In the genomic region with DNA sequence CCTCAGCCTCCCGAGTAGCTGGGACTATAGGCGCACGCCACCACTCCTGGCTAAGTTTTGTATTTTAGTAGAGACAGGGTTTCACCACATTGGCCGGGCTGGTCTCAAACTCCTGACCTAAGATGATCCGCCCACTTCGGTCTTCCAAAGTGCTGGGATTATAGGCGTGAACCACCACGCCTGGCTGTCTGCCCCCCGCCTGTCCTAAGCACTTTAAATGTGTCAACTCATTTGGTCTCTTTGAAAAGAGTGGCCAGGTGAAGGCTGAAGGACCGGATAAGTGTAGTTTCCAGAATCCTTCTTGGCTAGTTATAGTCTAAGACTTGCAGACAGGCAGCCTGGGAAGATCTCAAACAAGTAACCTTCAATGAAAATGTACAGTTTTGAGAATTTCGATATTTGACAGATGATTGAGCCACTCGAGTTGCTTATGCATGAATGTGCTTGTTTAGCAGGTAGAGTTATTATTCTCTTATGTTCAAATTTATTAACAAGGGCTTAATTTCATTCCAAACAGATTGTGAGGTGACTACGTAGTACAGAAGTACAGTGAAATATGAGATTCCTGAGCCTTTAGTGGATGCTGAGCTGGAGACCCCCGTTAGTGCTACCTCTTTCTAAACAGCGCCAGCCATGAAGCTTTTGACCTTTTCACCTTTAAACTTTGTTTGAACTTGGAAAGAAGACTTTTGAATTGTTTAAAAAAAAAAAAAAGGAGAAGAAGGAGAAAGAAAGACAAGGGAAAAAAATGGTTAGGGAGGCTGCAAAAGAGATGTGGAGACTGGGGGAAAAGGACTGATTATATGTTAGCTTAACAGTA, we compare ENCODE assay signal across 14 cellular contexts.
DNase-seq lines count a peak whose midpoint lies in the region; ATAC-seq and TF ChIP-seq lines count a peak whose summit lies in the region.
"Had no signal": no experiment of that assay in that cellular context is flagged by ENCODE, and none has a peak within 500 bp of the region (broad histone marks: within the 10 kb centered on the region; RNA-seq: fewer than 3 reads in every experiment).

No MANE protein-coding gene starts in this region.

- H3K9me3 ChIP-seq in SJCRH30 (replicated peaks) (no peaks in the 10 kb centered on the region), fibroblast of lung (ENCODE audit: control insufficient read depth, insufficient read depth, low read depth, low read length) (no peaks in the 10 kb centered on the region)

- TF ChIP-seq CTCF in fibroblast of lung (conservative IDR thresholded peaks at IDR 0.05 in 1 of 2, IDR thresholded peaks at IDR 0.05 in 1 of 2; ENCODE audit: low read depth in 1 of 2, low read length in 2 of 2), result no peak
- no peak for TF ChIP-seq CTCF in progenitor cell of endocrine pancreas (IDR thresholded peaks at IDR 0.05; ENCODE audit: unreplicated experiment)

- peaks cover 57% of the 10 kb centered on the region for H3K4me1 Mint-ChIP-seq in progenitor cell of endocrine pancreas (ENCODE audit: low read depth)

- H3K27ac ChIP-seq in SJCRH30 (peak overlapping the region; percentile 77), fibroblast of lung (ENCODE audit: insufficient read depth, low read length) (peak overlapping the region; percentile 0)

- peaks cover 4% of the 10 kb centered on the region for H3K36me3 Mint-ChIP-seq in progenitor cell of endocrine pancreas (ENCODE audit: insufficient read depth)
- H3K36me3 Mint-ChIP-seq: activated naive CD8-positive, alpha-beta T cell treated with anti-CD3 and anti-CD28 coated beads for 36 hours had no signal

- H2AFZ ChIP-seq in fibroblast of lung (ENCODE audit: low read length), result no peak overlapping the region

- no peaks in the 10 kb centered on the region for H3K9me3 Mint-ChIP-seq in progenitor cell of endocrine pancreas (ENCODE audit: low read depth)
- H3K9me3 Mint-ChIP-seq: activated CD4-positive, alpha-beta T cell treated with anti-CD3 and anti-CD28 coated beads, Interleukin-2, amount 10 ng/mL, durations not matched to agents 24 days and 14 days; activated naive CD8-positive, alpha-beta T cell treated with anti-CD3 and anti-CD28 coated beads for 36 hours had no signal

- no peaks in the 10 kb centered on the region for H3K27me3 Mint-ChIP-seq in progenitor cell of endocrine pancreas
- H3K27me3 Mint-ChIP-seq: activated CD4-positive, alpha-beta T cell treated with anti-CD3 and anti-CD28 coated beads, Interleukin-2, amount 10 ng/mL, durations not matched to agents 24 days and 14 days; activated naive CD8-positive, alpha-beta T cell treated with anti-CD3 and anti-CD28 coated beads for 36 hours; stimulated activated memory B cell treated with anti-CD40 and anti-IgM and Interleukin-4, amounts not matched to agents 10 μg/mL and 1 μg/mL and 100 μg/mL, for 72 hours had no signal

- H3K27ac Mint-ChIP-seq in progenitor cell of endocrine pancreas, result peak overlapping the region; percentile 87
- H3K27ac Mint-ChIP-seq: activated CD4-positive, alpha-beta T cell treated with anti-CD3 and anti-CD28 coated beads, Interleukin-2, amount 10 ng/mL, durations not matched to agents 24 days and 14 days; activated naive CD8-positive, alpha-beta T cell treated with anti-CD3 and anti-CD28 coated beads for 36 hours; stimulated activated memory B cell treated with anti-CD40 and anti-IgM and Interleukin-4, amounts not matched to agents 10 μg/mL and 1 μg/mL and 100 μg/mL, for 72 hours had no signal

- H3K4me2 ChIP-seq in fibroblast of lung (ENCODE audit: extremely low read depth, insufficient read depth, low read length), result no peak overlapping the region

- H3K27me3 ChIP-seq in SJCRH30 (no peaks in the 10 kb centered on the region), fibroblast of lung (ENCODE audit: control insufficient read depth, insufficient read depth, low read length) (no peaks in the 10 kb centered on the region)

- H3K36me3 ChIP-seq in SJCRH30 (no peaks in the 10 kb centered on the region), fibroblast of lung (ENCODE audit: control insufficient read depth, insufficient read depth, low read length) (no peaks in the 10 kb centered on the region)

- DNase-seq in ELF-1 (ENCODE audit: low read depth, low spot score), result peak; percentile 35
- peak; percentile 89 to 95 for DNase-seq in SJCRH30
- peak in 1 of 2 donors; percentile 18 for DNase-seq in fibroblast of lung (ENCODE audit: low read depth in 2 of 2)
- DNase-seq in progenitor cell of endocrine pancreas (ENCODE audit: low spot score, unreplicated experiment), result no peak
- DNase-seq in activated T-cell treated with anti-CD3 and anti-CD28 coated beads, Interleukin-2, amount 50 U/mL, for 48 hours, result no peak
- DNase-seq in NCI-H748 treated with DMSO at 0.1 percent for 48 hours (lab: John Stamatoyannopoulos, UW), result no peak
- no peak for DNase-seq in iPS-NIHi11 (ENCODE audit: low spot score)
- DNase-seq: activated CD4-positive, alpha-beta T cell treated with anti-CD3 and anti-CD28 coated beads, Interleukin-2, amount 10 ng/mL, durations not matched to agents 24 days and 14 days; activated naive CD8-positive, alpha-beta T cell treated with anti-CD3 and anti-CD28 coated beads for 36 hours; NCI-H1105; NCI-H345; SHP77 had no signal

- H3K4me1 ChIP-seq in SJCRH30 (peaks cover 51% of the 10 kb centered on the region), fibroblast of lung (ENCODE audit: control insufficient read depth, extremely low read depth, insufficient read depth, low read length) (peaks cover 2% of the 10 kb centered on the region)

- H3K4me3 ChIP-seq in SJCRH30, result peak overlapping the region; percentile 30
- H3K4me3 ChIP-seq in fibroblast of lung (replicated peaks in 1 of 4; ENCODE audit: control extremely low read depth in 1 of 4, insufficient read depth in 1 of 4, low read depth in 3 of 4, low read length in 4 of 4), result no peak overlapping the region

- peak overlapping the region; percentile 37 for H3K4me3 Mint-ChIP-seq in progenitor cell of endocrine pancreas (ENCODE audit: low read depth)
- H3K4me3 Mint-ChIP-seq: activated CD4-positive, alpha-beta T cell treated with anti-CD3 and anti-CD28 coated beads, Interleukin-2, amount 10 ng/mL, durations not matched to agents 24 days and 14 days; activated naive CD8-positive, alpha-beta T cell treated with anti-CD3 and anti-CD28 coated beads for 36 hours; stimulated activated memory B cell treated with anti-CD40 and anti-IgM and Interleukin-4, amounts not matched to agents 10 μg/mL and 1 μg/mL and 100 μg/mL, for 72 hours had no signal

- H4K20me1 ChIP-seq in fibroblast of lung (ENCODE audit: control insufficient read depth, extremely low read depth, insufficient read depth, low read length), result no peaks in the 10 kb centered on the region

- H3K79me2 ChIP-seq in fibroblast of lung (ENCODE audit: control insufficient read depth, insufficient read depth, low read length), result no peaks in the 10 kb centered on the region

- H3K9ac ChIP-seq in fibroblast of lung (ENCODE audit: insufficient read depth, low read length), result no peak overlapping the region

- no peak for ATAC-seq in HG03108 (IDR thresholded peaks at IDR 0.05; ENCODE audit: unreplicated experiment)
- ATAC-seq: stimulated activated memory B cell treated with anti-CD40 and anti-IgM and Interleukin-4, amounts not matched to agents 10 μg/mL and 1 μg/mL and 100 μg/mL, for 72 hours had no signal

Comparison
In these comparisons a context has a peak if more than half of its experiments do, and no peak if none do; other contexts are left out.
1. DNase-seq: peak in ELF-1 (single experiment) and SJCRH30 (2 of 2); none in progenitor cell of endocrine pancreas (single experiment), activated T-cell treated with anti-CD3 and anti-CD28 coated beads, Interleukin-2, amount 50 U/mL, for 48 hours (0 of 2), NCI-H748 treated with DMSO at 0.1 percent for 48 hours (single experiment) and iPS-NIHi11 (single experiment).